Comparison of ENCODE assay signal across 1 cellular context in the genomic region with DNA sequence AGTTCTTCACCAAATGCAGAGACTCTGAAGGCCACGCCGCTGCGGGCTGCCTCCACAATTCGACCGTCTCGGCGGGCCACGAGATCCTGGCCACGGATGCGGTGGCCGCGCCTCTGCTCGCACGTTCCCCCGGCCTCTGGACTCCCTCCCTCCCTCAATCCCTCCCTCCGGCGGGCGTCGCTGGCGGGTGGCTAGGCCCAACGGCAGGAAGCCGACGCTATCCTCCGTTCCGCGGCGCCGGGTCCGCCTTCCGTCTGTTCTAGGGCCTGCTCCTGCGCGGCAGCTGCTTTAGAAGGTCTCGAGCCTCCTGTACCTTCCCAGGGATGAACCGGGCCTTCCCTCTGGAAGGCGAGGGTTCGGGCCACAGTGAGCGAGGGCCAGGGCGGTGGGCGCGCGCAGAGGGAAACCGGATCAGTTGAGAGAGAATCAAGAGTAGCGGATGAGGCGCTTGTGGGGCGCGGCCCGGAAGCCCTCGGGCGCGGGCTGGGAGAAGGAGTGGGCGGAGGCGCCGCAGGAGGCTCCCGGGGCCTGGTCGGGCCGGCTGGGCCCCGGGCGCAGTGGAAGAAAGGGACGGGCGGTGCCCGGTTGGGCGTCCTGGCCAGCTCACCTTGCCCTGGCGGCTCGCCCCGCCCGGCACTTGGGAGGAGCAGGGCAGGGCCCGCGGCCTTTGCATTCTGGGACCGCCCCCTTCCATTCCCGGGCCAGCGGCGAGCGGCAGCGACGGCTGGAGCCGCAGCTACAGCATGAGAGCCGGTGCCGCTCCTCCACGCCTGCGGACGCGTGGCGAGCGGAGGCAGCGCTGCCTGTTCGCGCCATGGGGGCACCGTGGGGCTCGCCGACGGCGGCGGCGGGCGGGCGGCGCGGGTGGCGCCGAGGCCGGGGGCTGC.
TF ChIP-seq lines count a peak whose summit lies in the region.

A gene with protein sequence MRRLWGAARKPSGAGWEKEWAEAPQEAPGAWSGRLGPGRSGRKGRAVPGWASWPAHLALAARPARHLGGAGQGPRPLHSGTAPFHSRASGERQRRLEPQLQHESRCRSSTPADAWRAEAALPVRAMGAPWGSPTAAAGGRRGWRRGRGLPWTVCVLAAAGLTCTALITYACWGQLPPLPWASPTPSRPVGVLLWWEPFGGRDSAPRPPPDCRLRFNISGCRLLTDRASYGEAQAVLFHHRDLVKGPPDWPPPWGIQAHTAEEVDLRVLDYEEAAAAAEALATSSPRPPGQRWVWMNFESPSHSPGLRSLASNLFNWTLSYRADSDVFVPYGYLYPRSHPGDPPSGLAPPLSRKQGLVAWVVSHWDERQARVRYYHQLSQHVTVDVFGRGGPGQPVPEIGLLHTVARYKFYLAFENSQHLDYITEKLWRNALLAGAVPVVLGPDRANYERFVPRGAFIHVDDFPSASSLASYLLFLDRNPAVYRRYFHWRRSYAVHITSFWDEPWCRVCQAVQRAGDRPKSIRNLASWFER (plus strand): TSS at position 227 of the 887 bp plus-strand sequence. CDS start 213 bp downstream, at position 440.

TF ChIP-seq in HepG2, 621 proteins besides CTCF, POLR2A, EP300 and RAD21 (continued from another document and continues in another):
- TF ChIP-seq, protein P1, sequence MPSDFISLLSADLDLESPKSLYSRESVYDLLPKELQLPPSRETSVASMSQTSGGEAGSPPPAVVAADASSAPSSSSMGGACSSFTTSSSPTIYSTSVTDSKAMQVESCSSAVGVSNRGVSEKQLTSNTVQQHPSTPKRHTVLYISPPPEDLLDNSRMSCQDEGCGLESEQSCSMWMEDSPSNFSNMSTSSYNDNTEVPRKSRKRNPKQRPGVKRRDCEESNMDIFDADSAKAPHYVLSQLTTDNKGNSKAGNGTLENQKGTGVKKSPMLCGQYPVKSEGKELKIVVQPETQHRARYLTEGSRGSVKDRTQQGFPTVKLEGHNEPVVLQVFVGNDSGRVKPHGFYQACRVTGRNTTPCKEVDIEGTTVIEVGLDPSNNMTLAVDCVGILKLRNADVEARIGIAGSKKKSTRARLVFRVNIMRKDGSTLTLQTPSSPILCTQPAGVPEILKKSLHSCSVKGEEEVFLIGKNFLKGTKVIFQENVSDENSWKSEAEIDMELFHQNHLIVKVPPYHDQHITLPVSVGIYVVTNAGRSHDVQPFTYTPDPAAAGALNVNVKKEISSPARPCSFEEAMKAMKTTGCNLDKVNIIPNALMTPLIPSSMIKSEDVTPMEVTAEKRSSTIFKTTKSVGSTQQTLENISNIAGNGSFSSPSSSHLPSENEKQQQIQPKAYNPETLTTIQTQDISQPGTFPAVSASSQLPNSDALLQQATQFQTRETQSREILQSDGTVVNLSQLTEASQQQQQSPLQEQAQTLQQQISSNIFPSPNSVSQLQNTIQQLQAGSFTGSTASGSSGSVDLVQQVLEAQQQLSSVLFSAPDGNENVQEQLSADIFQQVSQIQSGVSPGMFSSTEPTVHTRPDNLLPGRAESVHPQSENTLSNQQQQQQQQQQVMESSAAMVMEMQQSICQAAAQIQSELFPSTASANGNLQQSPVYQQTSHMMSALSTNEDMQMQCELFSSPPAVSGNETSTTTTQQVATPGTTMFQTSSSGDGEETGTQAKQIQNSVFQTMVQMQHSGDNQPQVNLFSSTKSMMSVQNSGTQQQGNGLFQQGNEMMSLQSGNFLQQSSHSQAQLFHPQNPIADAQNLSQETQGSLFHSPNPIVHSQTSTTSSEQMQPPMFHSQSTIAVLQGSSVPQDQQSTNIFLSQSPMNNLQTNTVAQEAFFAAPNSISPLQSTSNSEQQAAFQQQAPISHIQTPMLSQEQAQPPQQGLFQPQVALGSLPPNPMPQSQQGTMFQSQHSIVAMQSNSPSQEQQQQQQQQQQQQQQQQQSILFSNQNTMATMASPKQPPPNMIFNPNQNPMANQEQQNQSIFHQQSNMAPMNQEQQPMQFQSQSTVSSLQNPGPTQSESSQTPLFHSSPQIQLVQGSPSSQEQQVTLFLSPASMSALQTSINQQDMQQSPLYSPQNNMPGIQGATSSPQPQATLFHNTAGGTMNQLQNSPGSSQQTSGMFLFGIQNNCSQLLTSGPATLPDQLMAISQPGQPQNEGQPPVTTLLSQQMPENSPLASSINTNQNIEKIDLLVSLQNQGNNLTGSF (CRISPR knock-in tag; IDR thresholded peaks at IDR 0.05) = peak; percentile 58; the same call in 1 of the 2 replicates
- TF ChIP-seq NR1H2 (CRISPR knock-in tag; IDR thresholded peaks at IDR 0.05; ENCODE audit: borderline replicate concordance, low read depth) (0 out of 2 replicates have a peak, but pooled peaks have one; percentile 37), ZNF225 (CRISPR knock-in tag; IDR thresholded peaks at IDR 0.05) (peak; percentile 81; the same call in 1 of the 2 replicates), ZNF362 (CRISPR knock-in tag; IDR thresholded peaks at IDR 0.05; ENCODE audit: borderline replicate concordance) (no peak), ZNF354B (CRISPR knock-in tag; IDR thresholded peaks at IDR 0.05) (no peak), ZSCAN20 (CRISPR knock-in tag; IDR thresholded peaks at IDR 0.05; ENCODE audit: borderline replicate concordance) (0 out of 2 replicates have a peak, but pooled peaks have one; percentile 66), ZNF350 (CRISPR knock-in tag; IDR thresholded peaks at IDR 0.05; ENCODE audit: borderline replicate concordance, low read depth) (no peak), ZNF549 (CRISPR knock-in tag; IDR thresholded peaks at IDR 0.05) (no peak), CENPX (CRISPR knock-in tag; IDR thresholded peaks at IDR 0.05) (no peak), HNF1B (CRISPR knock-in tag; IDR thresholded peaks at IDR 0.05) (peak; percentile 35; the same call in 1 of the 2 replicates), ZNF687 (CRISPR knock-in tag; IDR thresholded peaks at IDR 0.05) (peak; percentile 94), ATAD3A (CRISPR knock-in tag; IDR thresholded peaks at IDR 0.05) (no peak), NFYB (CRISPR knock-in tag; IDR thresholded peaks at IDR 0.05) (no peak), MTF1 (CRISPR knock-in tag; IDR thresholded peaks at IDR 0.05) (no peak), TCF7L2 (IDR thresholded peaks at IDR 0.05; ENCODE audit: low read depth, low read length) (no peak), ZNF891 (CRISPR knock-in tag; IDR thresholded peaks at IDR 0.05) (peak; percentile 92), KDM4B (CRISPR knock-in tag; IDR thresholded peaks at IDR 0.05) (no peak), ZNF543 (CRISPR knock-in tag; IDR thresholded peaks at IDR 0.05) (no peak), KAT7 (CRISPR knock-in tag; IDR thresholded peaks at IDR 0.05; ENCODE audit: borderline replicate concordance) (no peak), ZFP36L1 (CRISPR knock-in tag; IDR thresholded peaks at IDR 0.05) (no peak)
- TF ChIP-seq, protein P2, sequence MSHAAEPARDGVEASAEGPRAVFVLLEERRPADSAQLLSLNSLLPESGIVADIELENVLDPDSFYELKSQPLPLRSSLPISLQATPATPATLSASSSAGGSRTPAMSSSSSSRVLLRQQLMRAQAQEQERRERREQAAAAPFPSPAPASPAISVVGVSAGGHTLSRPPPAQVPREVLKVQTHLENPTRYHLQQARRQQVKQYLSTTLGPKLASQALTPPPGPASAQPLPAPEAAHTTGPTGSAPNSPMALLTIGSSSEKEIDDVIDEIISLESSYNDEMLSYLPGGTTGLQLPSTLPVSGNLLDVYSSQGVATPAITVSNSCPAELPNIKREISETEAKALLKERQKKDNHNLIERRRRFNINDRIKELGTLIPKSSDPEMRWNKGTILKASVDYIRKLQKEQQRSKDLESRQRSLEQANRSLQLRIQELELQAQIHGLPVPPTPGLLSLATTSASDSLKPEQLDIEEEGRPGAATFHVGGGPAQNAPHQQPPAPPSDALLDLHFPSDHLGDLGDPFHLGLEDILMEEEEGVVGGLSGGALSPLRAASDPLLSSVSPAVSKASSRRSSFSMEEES (CRISPR knock-in tag; IDR thresholded peaks at IDR 0.05) = 0 out of 2 replicates have a peak, but pooled peaks have one; percentile 7
- TF ChIP-seq, protein P3, sequence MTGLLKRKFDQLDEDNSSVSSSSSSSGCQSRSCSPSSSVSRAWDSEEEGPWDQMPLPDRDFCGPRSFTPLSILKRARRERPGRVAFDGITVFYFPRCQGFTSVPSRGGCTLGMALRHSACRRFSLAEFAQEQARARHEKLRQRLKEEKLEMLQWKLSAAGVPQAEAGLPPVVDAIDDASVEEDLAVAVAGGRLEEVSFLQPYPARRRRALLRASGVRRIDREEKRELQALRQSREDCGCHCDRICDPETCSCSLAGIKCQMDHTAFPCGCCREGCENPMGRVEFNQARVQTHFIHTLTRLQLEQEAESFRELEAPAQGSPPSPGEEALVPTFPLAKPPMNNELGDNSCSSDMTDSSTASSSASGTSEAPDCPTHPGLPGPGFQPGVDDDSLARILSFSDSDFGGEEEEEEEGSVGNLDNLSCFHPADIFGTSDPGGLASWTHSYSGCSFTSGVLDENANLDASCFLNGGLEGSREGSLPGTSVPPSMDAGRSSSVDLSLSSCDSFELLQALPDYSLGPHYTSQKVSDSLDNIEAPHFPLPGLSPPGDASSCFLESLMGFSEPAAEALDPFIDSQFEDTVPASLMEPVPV (CRISPR knock-in tag; IDR thresholded peaks at IDR 0.05) = no peak
- TF ChIP-seq, protein P4, sequence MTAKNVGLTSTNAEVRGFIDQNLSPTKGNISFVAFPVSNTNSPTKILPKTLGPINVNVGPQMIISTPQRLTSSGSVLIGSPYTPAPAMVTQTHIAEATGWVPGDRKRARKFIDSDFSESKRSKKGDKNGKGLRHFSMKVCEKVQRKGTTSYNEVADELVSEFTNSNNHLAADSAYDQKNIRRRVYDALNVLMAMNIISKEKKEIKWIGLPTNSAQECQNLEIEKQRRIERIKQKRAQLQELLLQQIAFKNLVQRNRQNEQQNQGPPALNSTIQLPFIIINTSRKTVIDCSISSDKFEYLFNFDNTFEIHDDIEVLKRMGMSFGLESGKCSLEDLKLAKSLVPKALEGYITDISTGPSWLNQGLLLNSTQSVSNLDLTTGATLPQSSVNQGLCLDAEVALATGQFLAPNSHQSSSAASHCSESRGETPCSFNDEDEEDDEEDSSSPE (CRISPR knock-in tag; IDR thresholded peaks at IDR 0.05) = peak; percentile 48
- TF ChIP-seq, protein P5, sequence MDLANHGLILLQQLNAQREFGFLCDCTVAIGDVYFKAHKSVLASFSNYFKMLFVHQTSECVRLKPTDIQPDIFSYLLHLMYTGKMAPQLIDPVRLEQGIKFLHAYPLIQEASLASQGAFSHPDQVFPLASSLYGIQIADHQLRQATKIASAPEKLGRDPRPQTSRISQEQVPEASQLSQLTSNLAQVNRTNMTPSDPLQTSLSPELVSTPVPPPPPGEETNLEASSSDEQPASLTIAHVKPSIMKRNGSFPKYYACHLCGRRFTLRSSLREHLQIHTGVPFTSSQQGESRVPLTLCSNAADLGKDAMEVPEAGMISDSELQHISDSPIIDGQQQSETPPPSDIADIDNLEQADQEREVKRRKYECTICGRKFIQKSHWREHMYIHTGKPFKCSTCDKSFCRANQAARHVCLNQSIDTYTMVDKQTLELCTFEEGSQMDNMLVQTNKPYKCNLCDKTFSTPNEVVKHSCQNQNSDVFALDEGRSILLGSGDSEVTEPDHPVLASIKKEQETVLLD (CRISPR knock-in tag; IDR thresholded peaks at IDR 0.05; ENCODE audit: low read depth) = no peak
- TF ChIP-seq, protein P6, sequence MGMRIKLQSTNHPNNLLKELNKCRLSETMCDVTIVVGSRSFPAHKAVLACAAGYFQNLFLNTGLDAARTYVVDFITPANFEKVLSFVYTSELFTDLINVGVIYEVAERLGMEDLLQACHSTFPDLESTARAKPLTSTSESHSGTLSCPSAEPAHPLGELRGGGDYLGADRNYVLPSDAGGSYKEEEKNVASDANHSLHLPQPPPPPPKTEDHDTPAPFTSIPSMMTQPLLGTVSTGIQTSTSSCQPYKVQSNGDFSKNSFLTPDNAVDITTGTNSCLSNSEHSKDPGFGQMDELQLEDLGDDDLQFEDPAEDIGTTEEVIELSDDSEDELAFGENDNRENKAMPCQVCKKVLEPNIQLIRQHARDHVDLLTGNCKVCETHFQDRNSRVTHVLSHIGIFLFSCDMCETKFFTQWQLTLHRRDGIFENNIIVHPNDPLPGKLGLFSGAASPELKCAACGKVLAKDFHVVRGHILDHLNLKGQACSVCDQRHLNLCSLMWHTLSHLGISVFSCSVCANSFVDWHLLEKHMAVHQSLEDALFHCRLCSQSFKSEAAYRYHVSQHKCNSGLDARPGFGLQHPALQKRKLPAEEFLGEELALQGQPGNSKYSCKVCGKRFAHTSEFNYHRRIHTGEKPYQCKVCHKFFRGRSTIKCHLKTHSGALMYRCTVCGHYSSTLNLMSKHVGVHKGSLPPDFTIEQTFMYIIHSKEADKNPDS (CRISPR knock-in tag; IDR thresholded peaks at IDR 0.05) = no peak
